24 cellular contexts compared by ENCODE assay signal in the genomic region with DNA sequence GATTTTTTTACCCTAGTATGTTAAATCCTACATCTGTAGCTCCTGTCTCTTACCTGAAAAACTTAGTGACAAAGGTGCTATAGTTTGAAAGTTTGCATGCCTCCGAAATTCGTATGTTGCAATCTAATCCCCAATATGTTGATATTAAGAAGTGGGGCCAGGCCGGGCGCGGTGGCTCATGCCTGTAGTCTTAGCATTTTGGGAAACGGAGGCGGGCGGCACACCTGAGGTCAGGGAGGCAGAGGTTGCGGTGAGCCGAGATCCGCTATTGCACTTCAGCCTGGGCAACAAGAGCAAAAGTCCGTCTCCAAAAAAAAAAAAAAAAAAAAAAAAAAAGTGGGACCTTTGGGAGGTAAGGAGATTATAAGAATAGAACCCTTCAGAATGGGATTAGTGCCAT.
"Had no signal": no experiment of that assay in that cellular context is flagged by ENCODE, and none has a peak within 500 bp of the region (broad histone marks: within the 10 kb centered on the region; RNA-seq: fewer than 3 reads in every experiment).

No MANE protein-coding gene starts in this region.

- H2AFZ ChIP-seq: hepatocyte had no signal

- H3K36me3 Mint-ChIP-seq: immature natural killer cell, mesothelial cell of epicardium, naive B cell had no signal

- H3K27ac Mint-ChIP-seq: dendritic cell treated with granulocyte-macrophage colony-stimulating factor and Interleukin-4, amounts not matched to agents 40 ng/mL and 50 ng/mL, for 4 days; effector memory CD8-positive, alpha-beta T cell; endodermal cell; immature natural killer cell; mesothelial cell of epicardium; naive B cell had no signal

- H3K36me3 ChIP-seq: colonic mucosa, esophagus muscularis mucosa, gastroesophageal sphincter, heart left ventricle, left ventricle myocardium inferior, lower lobe of right lung had no signal

- H3K27ac ChIP-seq: colonic mucosa, esophagus muscularis mucosa, foreskin keratinocyte, gastroesophageal sphincter, heart left ventricle, hepatocyte, left ventricle myocardium inferior, lower lobe of right lung had no signal

- H3K9me3 ChIP-seq: colonic mucosa, esophagus muscularis mucosa, gastroesophageal sphincter, heart left ventricle, left ventricle myocardium inferior, lower lobe of right lung, mucosa of descending colon had no signal

- H3K4me1 ChIP-seq: colonic mucosa, esophagus muscularis mucosa, foreskin keratinocyte, gastroesophageal sphincter, heart left ventricle, left ventricle myocardium inferior, lower lobe of right lung had no signal

- H3K4me3 ChIP-seq: colonic mucosa, esophagus muscularis mucosa, gastroesophageal sphincter, heart left ventricle, hepatocyte, left ventricle myocardium inferior, lower lobe of right lung, mucosa of descending colon had no signal

- DNase-seq: colonic mucosa; cortex of kidney; effector CD8-positive, alpha-beta T cell; effector memory CD8-positive, alpha-beta T cell; endodermal cell; foreskin keratinocyte; heart left ventricle; hypothalamus; immature natural killer cell; islet precursor cell; left colon; left ventricle myocardium inferior; lower lobe of right lung; mesenchymal stem cell; naive B cell had no signal

- FAIRE-seq: endothelial cell of umbilical vein, frontal cortex had no signal

- H3K79me2 ChIP-seq: hepatocyte had no signal

- H3K4me3 Mint-ChIP-seq: dendritic cell treated with granulocyte-macrophage colony-stimulating factor and Interleukin-4, amounts not matched to agents 40 ng/mL and 50 ng/mL, for 4 days; effector memory CD8-positive, alpha-beta T cell; endodermal cell; immature natural killer cell; mesothelial cell of epicardium had no signal

- ATAC-seq: effector memory CD8-positive, alpha-beta T cell; foreskin keratinocyte; gastroesophageal sphincter; heart left ventricle; left colon; left lobe of liver; lower lobe of right lung; mucosa of descending colon had no signal

- H3K27me3 Mint-ChIP-seq: dendritic cell treated with granulocyte-macrophage colony-stimulating factor and Interleukin-4, amounts not matched to agents 40 ng/mL and 50 ng/mL, for 4 days; effector memory CD8-positive, alpha-beta T cell; naive B cell had no signal

- H3K4me2 ChIP-seq: hepatocyte had no signal

- H3K4me1 Mint-ChIP-seq: endodermal cell, immature natural killer cell, mesothelial cell of epicardium, naive B cell had no signal

- H3K9me3 Mint-ChIP-seq: endodermal cell had no signal

- H3K27me3 ChIP-seq: colonic mucosa, esophagus muscularis mucosa, foreskin keratinocyte, gastroesophageal sphincter, heart left ventricle, hepatocyte had no signal
